In genomic region chr7:8254667-8255066, GRCh38 we compare ENCODE assay signal across 1 cellular context.
TF ChIP-seq lines count a peak whose summit lies in the region.

No MANE protein-coding gene starts in this region.

TF ChIP-seq in K562, 482 proteins besides CTCF, POLR2A, EP300 and RAD21 (continued from another document):
- TF ChIP-seq KLF10 (CRISPR knock-in tag; IDR thresholded peaks at IDR 0.05) = no peak
- TF ChIP-seq, protein P1, sequence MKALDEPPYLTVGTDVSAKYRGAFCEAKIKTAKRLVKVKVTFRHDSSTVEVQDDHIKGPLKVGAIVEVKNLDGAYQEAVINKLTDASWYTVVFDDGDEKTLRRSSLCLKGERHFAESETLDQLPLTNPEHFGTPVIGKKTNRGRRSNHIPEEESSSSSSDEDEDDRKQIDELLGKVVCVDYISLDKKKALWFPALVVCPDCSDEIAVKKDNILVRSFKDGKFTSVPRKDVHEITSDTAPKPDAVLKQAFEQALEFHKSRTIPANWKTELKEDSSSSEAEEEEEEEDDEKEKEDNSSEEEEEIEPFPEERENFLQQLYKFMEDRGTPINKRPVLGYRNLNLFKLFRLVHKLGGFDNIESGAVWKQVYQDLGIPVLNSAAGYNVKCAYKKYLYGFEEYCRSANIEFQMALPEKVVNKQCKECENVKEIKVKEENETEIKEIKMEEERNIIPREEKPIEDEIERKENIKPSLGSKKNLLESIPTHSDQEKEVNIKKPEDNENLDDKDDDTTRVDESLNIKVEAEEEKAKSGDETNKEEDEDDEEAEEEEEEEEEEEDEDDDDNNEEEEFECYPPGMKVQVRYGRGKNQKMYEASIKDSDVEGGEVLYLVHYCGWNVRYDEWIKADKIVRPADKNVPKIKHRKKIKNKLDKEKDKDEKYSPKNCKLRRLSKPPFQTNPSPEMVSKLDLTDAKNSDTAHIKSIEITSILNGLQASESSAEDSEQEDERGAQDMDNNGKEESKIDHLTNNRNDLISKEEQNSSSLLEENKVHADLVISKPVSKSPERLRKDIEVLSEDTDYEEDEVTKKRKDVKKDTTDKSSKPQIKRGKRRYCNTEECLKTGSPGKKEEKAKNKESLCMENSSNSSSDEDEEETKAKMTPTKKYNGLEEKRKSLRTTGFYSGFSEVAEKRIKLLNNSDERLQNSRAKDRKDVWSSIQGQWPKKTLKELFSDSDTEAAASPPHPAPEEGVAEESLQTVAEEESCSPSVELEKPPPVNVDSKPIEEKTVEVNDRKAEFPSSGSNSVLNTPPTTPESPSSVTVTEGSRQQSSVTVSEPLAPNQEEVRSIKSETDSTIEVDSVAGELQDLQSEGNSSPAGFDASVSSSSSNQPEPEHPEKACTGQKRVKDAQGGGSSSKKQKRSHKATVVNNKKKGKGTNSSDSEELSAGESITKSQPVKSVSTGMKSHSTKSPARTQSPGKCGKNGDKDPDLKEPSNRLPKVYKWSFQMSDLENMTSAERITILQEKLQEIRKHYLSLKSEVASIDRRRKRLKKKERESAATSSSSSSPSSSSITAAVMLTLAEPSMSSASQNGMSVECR (CRISPR knock-in tag; IDR thresholded peaks at IDR 0.05) = no peak
- TF ChIP-seq, protein P2, sequence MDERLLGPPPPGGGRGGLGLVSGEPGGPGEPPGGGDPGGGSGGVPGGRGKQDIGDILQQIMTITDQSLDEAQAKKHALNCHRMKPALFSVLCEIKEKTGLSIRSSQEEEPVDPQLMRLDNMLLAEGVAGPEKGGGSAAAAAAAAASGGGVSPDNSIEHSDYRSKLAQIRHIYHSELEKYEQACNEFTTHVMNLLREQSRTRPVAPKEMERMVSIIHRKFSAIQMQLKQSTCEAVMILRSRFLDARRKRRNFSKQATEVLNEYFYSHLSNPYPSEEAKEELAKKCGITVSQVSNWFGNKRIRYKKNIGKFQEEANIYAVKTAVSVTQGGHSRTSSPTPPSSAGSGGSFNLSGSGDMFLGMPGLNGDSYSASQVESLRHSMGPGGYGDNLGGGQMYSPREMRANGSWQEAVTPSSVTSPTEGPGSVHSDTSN (CRISPR knock-in tag; IDR thresholded peaks at IDR 0.05; ENCODE audit: low read depth) = no peak
- TF ChIP-seq, protein P2 (tag; conservative IDR thresholded peaks at IDR 0.05; ENCODE audit: low read depth) = no peak
- TF ChIP-seq HINFP (tag; conservative IDR thresholded peaks at IDR 0.05; ENCODE audit: low read depth) = no peak
- TF ChIP-seq, protein P3, sequence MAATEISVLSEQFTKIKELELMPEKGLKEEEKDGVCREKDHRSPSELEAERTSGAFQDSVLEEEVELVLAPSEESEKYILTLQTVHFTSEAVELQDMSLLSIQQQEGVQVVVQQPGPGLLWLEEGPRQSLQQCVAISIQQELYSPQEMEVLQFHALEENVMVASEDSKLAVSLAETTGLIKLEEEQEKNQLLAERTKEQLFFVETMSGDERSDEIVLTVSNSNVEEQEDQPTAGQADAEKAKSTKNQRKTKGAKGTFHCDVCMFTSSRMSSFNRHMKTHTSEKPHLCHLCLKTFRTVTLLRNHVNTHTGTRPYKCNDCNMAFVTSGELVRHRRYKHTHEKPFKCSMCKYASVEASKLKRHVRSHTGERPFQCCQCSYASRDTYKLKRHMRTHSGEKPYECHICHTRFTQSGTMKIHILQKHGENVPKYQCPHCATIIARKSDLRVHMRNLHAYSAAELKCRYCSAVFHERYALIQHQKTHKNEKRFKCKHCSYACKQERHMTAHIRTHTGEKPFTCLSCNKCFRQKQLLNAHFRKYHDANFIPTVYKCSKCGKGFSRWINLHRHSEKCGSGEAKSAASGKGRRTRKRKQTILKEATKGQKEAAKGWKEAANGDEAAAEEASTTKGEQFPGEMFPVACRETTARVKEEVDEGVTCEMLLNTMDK (IDR thresholded peaks at IDR 0.05; ENCODE audit: borderline replicate concordance, insufficient read depth, low read depth, low read length, poor library complexity, severe bottlenecking) = no peak
- no peak for TF ChIP-seq U2AF1 (optimal IDR thresholded peaks at IDR 0.05; ENCODE audit: low read depth, low read length)
- no peak for TF ChIP-seq NFATC3 (IDR thresholded peaks at IDR 0.05)
- TF ChIP-seq ZNF592 (IDR thresholded peaks at IDR 0.05) = no peak
TF ChIP-seq in K562: peak in this region for 0.
